Comparison of ENCODE assay signal across 1 cellular context in the genomic region with DNA sequence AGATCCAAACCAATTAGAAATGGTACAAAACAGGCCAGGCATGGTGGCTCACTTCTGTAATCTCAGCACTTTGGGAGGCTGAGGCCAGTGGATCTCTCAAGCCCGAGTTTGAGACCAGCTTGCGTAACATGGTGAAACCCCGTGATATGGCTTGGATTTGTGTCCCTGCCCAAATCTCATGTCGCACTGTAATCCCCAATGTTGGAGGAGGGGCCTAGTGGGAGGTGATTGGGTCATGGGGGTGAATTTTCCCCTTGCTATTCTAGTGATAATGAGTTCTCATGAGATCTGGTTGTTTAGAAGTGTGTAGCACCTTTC.
TF ChIP-seq lines count a peak whose summit lies in the region.

No MANE protein-coding gene starts in this region.

TF ChIP-seq in H1, 55 proteins besides CTCF, POLR2A, EP300 and RAD21:
- 0 out of 2 replicates have a peak, but pooled peaks have one; percentile 28 for TF ChIP-seq CEBPB (IDR thresholded peaks at IDR 0.05; ENCODE audit: low read depth, low read length)
- no peak for TF ChIP-seq BACH1 (IDR thresholded peaks at IDR 0.05; ENCODE audit: low read length)
TF ChIP-seq in H1: peak in this region for 1.
